ENCODE assay signal across 1 cellular context in the genomic region with DNA sequence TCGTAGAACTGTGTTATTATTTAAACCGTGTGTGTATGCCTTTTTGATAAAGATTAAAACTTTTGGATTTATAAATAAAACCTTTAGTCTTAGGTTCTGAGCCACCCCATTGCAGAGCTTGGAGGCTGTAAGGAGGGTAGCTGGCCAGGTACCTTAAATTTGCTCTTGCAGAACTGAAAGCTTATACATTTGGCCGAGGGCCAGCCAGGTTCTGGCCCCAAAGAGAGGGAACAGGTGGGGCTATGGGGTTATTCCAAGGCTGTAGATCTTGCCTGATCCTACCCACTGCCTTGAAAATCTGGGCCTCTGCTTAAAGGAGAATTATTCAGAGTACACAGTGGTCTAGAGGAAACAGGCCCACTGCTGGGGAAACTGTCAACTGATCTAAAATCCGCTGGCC.
TF ChIP-seq lines count a peak whose summit lies in the region.

No MANE protein-coding gene starts in this region.

TF ChIP-seq in GM12878, 131 proteins besides CTCF, POLR2A, EP300 and RAD21:
- no peak for TF ChIP-seq JUNB (IDR thresholded peaks at IDR 0.05)
TF ChIP-seq in GM12878: peak in this region for 0.
